In the genomic region with DNA sequence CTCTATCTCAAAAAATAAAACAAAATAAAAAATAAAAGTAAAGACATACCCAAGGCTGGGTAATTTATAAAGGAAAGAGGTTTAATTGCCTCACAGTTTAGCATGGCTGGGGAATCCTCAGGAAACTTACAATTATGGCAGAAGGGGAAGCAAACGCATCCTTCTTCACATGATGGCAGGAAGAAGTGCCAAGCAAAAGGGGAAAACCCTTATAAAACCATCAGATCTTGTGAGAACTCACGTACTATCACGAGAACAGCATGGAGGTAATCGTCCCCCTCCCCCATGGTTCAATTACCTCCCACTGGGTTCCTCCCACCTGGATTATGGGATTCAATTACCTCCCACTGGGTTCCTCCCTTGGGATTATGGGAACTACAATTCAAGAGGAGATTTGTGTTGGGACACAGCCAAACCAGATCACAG, we compare ENCODE assay signal across 1 cellular context.
TF ChIP-seq lines count a peak whose summit lies in the region.

No MANE protein-coding gene starts in this region.

TF ChIP-seq in K562, 482 proteins besides CTCF, POLR2A, EP300 and RAD21:
- no peak for TF ChIP-seq CBX8 (IDR thresholded peaks at IDR 0.05; ENCODE audit: borderline replicate concordance, extremely low read depth, low read depth, low read length, poor library complexity, severe bottlenecking)
- TF ChIP-seq NFIC (IDR thresholded peaks at IDR 0.05) = 0 out of 2 replicates have a peak, but pooled peaks have one; percentile 27
